Comparison of ENCODE assay signal across 19 cellular contexts in genomic region chr14:49918709-49919108, GRCh38. TPM values are rescaled to one million over a fixed set of nuclear protein-coding genes. Genes with fewer than 3 reads are reported as not detected.
A peak's percentile ranks its signal among the peaks of the same experiment; 100 is the strongest.
DNase-seq lines count a peak whose midpoint lies in the region; ATAC-seq and TF ChIP-seq lines count a peak whose summit lies in the region.
"Had no signal": no experiment of that assay in that cellular context is flagged by ENCODE, and none has a peak within 500 bp of the region (broad histone marks: within the 10 kb centered on the region; RNA-seq: fewer than 3 reads in every experiment).

No MANE protein-coding gene starts in this region.

- no peaks in the 10 kb centered on the region for H3K79me2 ChIP-seq in hepatocyte

- H3K27ac Mint-ChIP-seq in type B pancreatic cell = peak overlapping the region; percentile 60
- H3K27ac Mint-ChIP-seq: CD4-positive, CD25-positive, alpha-beta regulatory T cell; CD8-positive, alpha-beta memory T cell had no signal

- DNase-seq in Peyer's patch = no peak
- DNase-seq in hepatocyte (ENCODE audit: low spot score) = no peak
- DNase-seq in mucosa of descending colon = no peak
- DNase-seq in type B pancreatic cell (ENCODE audit: extremely low spot score, unreplicated experiment) = no peak
- no peak for DNase-seq in GF-D8 (lab: John Stamatoyannopoulos, UW)
- DNase-seq in HuH-7.5 (ENCODE audit: low spot score) = no peak
- DNase-seq: 8988T; ACHN; BE2C; C1 segment of cervical spinal cord; CD4-positive, alpha-beta memory T cell; CD4-positive, CD25-positive, alpha-beta regulatory T cell; CD8-positive, alpha-beta memory T cell; COR-L47; DMS79 treated with DMSO at 0.1 percent for 48 hours had no signal

- peak in 1 of 2 donors; percentile 22 for TF ChIP-seq POLR2A in Peyer's patch (IDR thresholded peaks at IDR 0.05)

- no peaks in the 10 kb centered on the region for H3K36me3 Mint-ChIP-seq in type B pancreatic cell
- H3K36me3 Mint-ChIP-seq: CD14-positive monocyte; CD4-positive, alpha-beta memory T cell; CD4-positive, CD25-positive, alpha-beta regulatory T cell; CD8-positive, alpha-beta memory T cell had no signal

- no peaks in the 10 kb centered on the region for H3K9me2 ChIP-seq in hepatocyte (replicated peaks; ENCODE audit: insufficient read depth)

- no peaks in the 10 kb centered on the region for H3K27me3 Mint-ChIP-seq in type B pancreatic cell
- H3K27me3 Mint-ChIP-seq: CD4-positive, alpha-beta memory T cell; CD4-positive, CD25-positive, alpha-beta regulatory T cell; CD8-positive, alpha-beta memory T cell had no signal

- H3K27me3 ChIP-seq in Peyer's patch (no peaks in the 10 kb centered on the region), hepatocyte (no peaks in the 10 kb centered on the region)
- H3K27me3 ChIP-seq: BE2C, BLaER1 had no signal

- intact Hi-C loops in mucosa of descending colon (cut with DNase I, micrococcal nuclease) = no loop called here

- TF ChIP-seq CTCF in Peyer's patch (IDR thresholded peaks at IDR 0.05) (no peak), hepatocyte (IDR thresholded peaks at IDR 0.05; ENCODE audit: poor library complexity) (no peak), mucosa of descending colon (IDR thresholded peaks at IDR 0.05) (no peak), type B pancreatic cell (conservative IDR thresholded peaks at IDR 0.05) (no peak)

- H3K36me3 ChIP-seq in Peyer's patch (no peaks in the 10 kb centered on the region), hepatocyte (replicated peaks; ENCODE audit: insufficient read depth, low read depth) (no peaks in the 10 kb centered on the region), mucosa of descending colon (ENCODE audit: low read depth) (no peaks in the 10 kb centered on the region)
- H3K36me3 ChIP-seq: BE2C, BLaER1 had no signal

- no peaks in the 10 kb centered on the region for H4K20me1 ChIP-seq in hepatocyte (ENCODE audit: insufficient read depth, poor library complexity, severe bottlenecking)
- H4K20me1 ChIP-seq: BLaER1 had no signal

- no peak overlapping the region for H2AFZ ChIP-seq in hepatocyte

- H3K9me3 ChIP-seq in Peyer's patch (no peaks in the 10 kb centered on the region), hepatocyte (ENCODE audit: low read depth) (no peaks in the 10 kb centered on the region), mucosa of descending colon (no peaks in the 10 kb centered on the region)
- H3K9me3 ChIP-seq: BE2C, BLaER1 had no signal

- peak overlapping the region in 3 of 4 donors; percentile 44 to 78 (median 70) for H3K27ac ChIP-seq in Peyer's patch
- H3K27ac ChIP-seq in hepatocyte = peak overlapping the region; percentile 46
- H3K27ac ChIP-seq: BLaER1 had no signal

- 89% methylated on average over 3 of the region's 3 CpGs for WGBS in hepatocyte (ENCODE audit: low lambda C conversion rate, missing lambda C conversion rate)

- no peak overlapping the region for H3K4me2 ChIP-seq in hepatocyte
- H3K4me2 ChIP-seq: BLaER1 had no signal

- H3K4me3 Mint-ChIP-seq in type B pancreatic cell = no peak overlapping the region
- H3K4me3 Mint-ChIP-seq: CD14-positive monocyte; CD4-positive, alpha-beta memory T cell; CD4-positive, CD25-positive, alpha-beta regulatory T cell; CD8-positive, alpha-beta memory T cell had no signal

- H3K9me3 Mint-ChIP-seq in type B pancreatic cell = peaks cover 5% of the 10 kb centered on the region
- H3K9me3 Mint-ChIP-seq: CD4-positive, CD25-positive, alpha-beta regulatory T cell; CD8-positive, alpha-beta memory T cell had no signal

- no peak overlapping the region for H3K4me3 ChIP-seq in Peyer's patch
- H3K4me3 ChIP-seq in hepatocyte = no peak overlapping the region
- no peak overlapping the region for H3K4me3 ChIP-seq in mucosa of descending colon
- H3K4me3 ChIP-seq: BLaER1, GM12878 had no signal

- peak; percentile 27 for ATAC-seq in mucosa of descending colon
- ATAC-seq in GM21381 (IDR thresholded peaks at IDR 0.05; ENCODE audit: unreplicated experiment) = no peak
- ATAC-seq: GM12878 had no signal

- no peaks in the 10 kb centered on the region for H3K4me1 ChIP-seq in Peyer's patch
- no peaks in the 10 kb centered on the region for H3K4me1 ChIP-seq in hepatocyte (ENCODE audit: insufficient read depth)
- peaks cover 4% of the 10 kb centered on the region for H3K4me1 ChIP-seq in mucosa of descending colon (ENCODE audit: low read depth)
- H3K4me1 ChIP-seq: BE2C had no signal

- H3K4me1 Mint-ChIP-seq in type B pancreatic cell (ENCODE audit: unreplicated experiment) = peaks cover 3% of the 10 kb centered on the region

RNA-seq across cellular contexts. Expression of gene ARF6, which starts 25.8 kb away (rescaled TPM):
- total RNA-seq in Peyer's patch (10 to 100 TPM; 47.0 to 92.5 (median 68.5) TPM), hepatocyte (64.8 and 67.6 TPM in 2 replicates), mucosa of descending colon (100 to 1,000 TPM in 2 of 3 donors, 10 to 100 TPM in 1; 84.3 to 125 (median 123) TPM), type B pancreatic cell (ENCODE audit: low replicate concordance) (86.4 and 184 TPM in 2 replicates)
- 52.1 and 53.9 TPM in 2 replicates for polyA plus RNA-seq in hepatocyte
